ENCODE assay signal across 12 cellular contexts in the genomic region with DNA sequence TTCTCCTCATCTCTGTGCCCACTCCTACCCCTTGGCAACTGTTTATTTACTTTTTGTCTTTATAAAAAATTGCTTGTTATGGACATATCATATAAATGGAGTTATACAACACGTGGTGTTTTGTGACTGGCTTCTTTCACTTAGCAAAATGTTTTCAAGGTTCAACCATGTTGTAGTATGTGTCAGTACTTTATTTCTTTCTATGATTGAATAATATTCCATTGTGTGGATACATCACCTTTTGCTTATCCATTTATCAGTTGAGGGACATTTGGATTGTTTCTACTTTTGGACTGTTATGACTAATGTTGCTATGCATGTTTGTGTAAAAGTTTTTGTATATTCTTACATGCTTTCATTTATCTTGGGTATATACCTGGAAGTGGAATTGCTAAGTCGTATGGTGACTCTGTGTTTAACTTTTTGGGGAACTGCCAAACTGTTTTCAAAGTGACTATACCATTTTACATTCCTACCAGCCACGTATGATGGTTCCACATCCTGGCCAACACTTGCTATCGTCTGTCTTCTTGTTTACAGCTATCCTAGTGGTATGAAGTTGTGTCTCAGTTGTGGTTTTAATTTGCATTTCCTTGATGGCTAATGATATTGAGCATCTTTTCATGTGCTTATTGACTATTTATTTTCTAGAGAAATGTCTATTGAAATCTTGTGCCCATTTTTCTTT.
DNase-seq lines count a peak whose midpoint lies in the region; ATAC-seq, FAIRE-seq and TF ChIP-seq lines count a peak whose summit lies in the region.
"Had no signal": no experiment of that assay in that cellular context is flagged by ENCODE, and none has a peak within 500 bp of the region (broad histone marks: within the 10 kb centered on the region; RNA-seq: fewer than 3 reads in every experiment).

No MANE protein-coding gene starts in this region.

- H2BK20ac ChIP-seq in IMR-90 (ENCODE audit: low read depth, low read length) = no peak overlapping the region; the same call in 1 of the 2 replicates

- 0 out of 2 replicates have a peak overlapping the region, but pooled peaks have one; percentile 24 for H2AK5ac ChIP-seq in IMR-90 (ENCODE audit: low read depth, low read length)

- H2BK5ac ChIP-seq in IMR-90 (ENCODE audit: low read depth, low read length, poor library complexity, severe bottlenecking) = peak overlapping the region; percentile 68

- no peak overlapping the region for H3K56ac ChIP-seq in IMR-90 (ENCODE audit: extremely low read depth, insufficient read depth, low read length)

- H3K4me2 ChIP-seq in IMR-90 (ENCODE audit: low read depth, low read length) = peak overlapping the region; percentile 33; the same call in 1 of the 2 replicates

- no peaks in the 10 kb centered on the region for H3K27me3 ChIP-seq in IMR-90 (ENCODE audit: control insufficient read depth, insufficient read depth, low read length)

- H2AFZ ChIP-seq in IMR-90 (replicated peaks; ENCODE audit: low read length, poor library complexity) = no peak overlapping the region

- no peak overlapping the region for H2BK15ac ChIP-seq in IMR-90 (ENCODE audit: low read depth, low read length)

- DNase-seq in IMR-90 (peak; percentile 85), fibroblast of mammary gland (ENCODE audit: low read depth) (peak; percentile 79), kidney (no peak), NCI-H2029 (lab: John Stamatoyannopoulos, UW) (no peak), putamen (ENCODE audit: low spot score) (no peak), NCI-H2227 treated with DMSO at 0.1 percent for 48 hours (lab: John Stamatoyannopoulos, UW) (no peak)
- DNase-seq: caudate nucleus, DMS153, NCI-H1694 treated with DMSO at 0.1 percent for 48 hours, substantia nigra had no signal

- H3K9me3 ChIP-seq in IMR-90 (ENCODE audit: control insufficient read depth, insufficient read depth, low read length) (no peaks in the 10 kb centered on the region), kidney (ENCODE audit: control insufficient read depth in 1 of 2, low read length in 2 of 2) (no peaks in the 10 kb centered on the region)

- H2AK9ac ChIP-seq in IMR-90 (replicated peaks; ENCODE audit: low read depth, low read length, poor library complexity) = no peak overlapping the region

- H3K36me3 ChIP-seq in IMR-90 (ENCODE audit: control insufficient read depth, insufficient read depth, low read length) = no peaks in the 10 kb centered on the region
- H3K36me3 ChIP-seq in kidney (ENCODE audit: control insufficient read depth in 1 of 2, insufficient read depth in 2 of 2, low read length in 2 of 2) = no peaks in the 10 kb centered on the region

- H4K91ac ChIP-seq in IMR-90 (ENCODE audit: insufficient read depth, low read depth, low read length) = no peak overlapping the region

- CTCF ChIA-PET in IMR-90 (lab: Yijun Ruan, JAX) = no interaction called here

- H3K14ac ChIP-seq in IMR-90 (replicated peaks; ENCODE audit: low read depth, low read length) = 0 out of 2 replicates have a peak overlapping the region, but pooled peaks have one; percentile 62

- H4K5ac ChIP-seq in IMR-90 (ENCODE audit: low read depth, low read length) = no peak overlapping the region

- H3K4me3 ChIP-seq in IMR-90 (ENCODE audit: insufficient read depth, low read depth, low read length) (no peak overlapping the region), fibroblast of mammary gland (ENCODE audit: control insufficient read depth, low read depth, low read length) (no peak overlapping the region), kidney (ENCODE audit: low read length in 2 of 2) (no peak overlapping the region)

- H3K23ac ChIP-seq in IMR-90 (ENCODE audit: low read depth, low read length) = no peak overlapping the region

- H3K79me1 ChIP-seq in IMR-90 (ENCODE audit: low read depth in 1 of 2, low read length in 2 of 2) = peaks cover 9 to 18% of the 10 kb centered on the region in 2 experiments; a peak in 3 of 4 replicates

- in situ Hi-C loops in IMR-90 (cut with MboI; ENCODE audit: low sequenced_read_pairs) = no loop called here

- POLR2A ChIA-PET in IMR-90 (lab: Charles Lee; ENCODE audit: unreplicated experiment) = no interaction called here

- no peak for TF ChIP-seq CTCF in IMR-90 (conservative IDR thresholded peaks at IDR 0.05; ENCODE audit: low read depth, low read length)
- no peak for TF ChIP-seq CTCF in fibroblast of mammary gland (conservative IDR thresholded peaks at IDR 0.05; ENCODE audit: control insufficient read depth, insufficient read depth, low read depth, low read length)
- TF ChIP-seq CTCF in kidney (IDR thresholded peaks at IDR 0.05; ENCODE audit: borderline replicate concordance, extremely low read depth, insufficient read depth) = no peak

- ATAC-seq in GM18498 (IDR thresholded peaks at IDR 0.05; ENCODE audit: unreplicated experiment) (peak; percentile 68), GM21390 (IDR thresholded peaks at IDR 0.05; ENCODE audit: unreplicated experiment) (peak; percentile 63), IMR-90 (ENCODE audit: low read depth) (peak; percentile 40; the same call in 1 of the 2 replicates)

- TF ChIP-seq POLR2A in IMR-90 (IDR thresholded peaks at IDR 0.05; ENCODE audit: low read depth, low read length) = no peak

- TF ChIP-seq RAD21 in IMR-90 (IDR thresholded peaks at IDR 0.05; ENCODE audit: low read length) = no peak

- no CpG with 5 or more reads among the region's 4 CpGs for WGBS in IMR-90 (ENCODE audit: extremely low coverage in 2 of 2, insufficient read length in 1 of 2), 2 experiments

- H4K8ac ChIP-seq in IMR-90 (ENCODE audit: low read depth in 2 of 2, low read length in 2 of 2) = no peak overlapping the region

- dilution Hi-C loops in IMR-90 (cut with HindIII; ENCODE audit: low sequenced_read_pairs, unreplicated experiment) = no loop called here

- H2BK120ac ChIP-seq in IMR-90 (ENCODE audit: low read depth, low read length) = peak overlapping the region; percentile 60; the same call in 1 of the 2 replicates

- FAIRE-seq in kidney (lab: Jason Lieb, UNC) = no peak

- peaks cover 5% of the 10 kb centered on the region for H3K4me1 ChIP-seq in IMR-90 (ENCODE audit: control insufficient read depth, insufficient read depth, low read length)
- no peaks in the 10 kb centered on the region for H3K4me1 ChIP-seq in kidney (ENCODE audit: control insufficient read depth in 1 of 2, insufficient read depth in 1 of 2, low read depth in 1 of 2, low read length in 2 of 2)

- 0 out of 2 replicates have a peak, but pooled peaks cover 6% of the 10 kb centered on the region for H3K9me1 ChIP-seq in IMR-90 (ENCODE audit: insufficient read depth, low read length)

- intact Hi-C loops in IMR-90 (cut with micrococcal nuclease) (no loop called here), kidney (cut with DNase I) (no loop called here)

- H3K9ac ChIP-seq in IMR-90 (ENCODE audit: low read depth, low read length) = no peak overlapping the region
- no peak overlapping the region for H3K9ac ChIP-seq in kidney (ENCODE audit: low read length in 2 of 2)

- H3K4ac ChIP-seq in IMR-90 (ENCODE audit: low read depth, low read length) = peak overlapping the region; percentile 58; the same call in 1 of the 2 replicates

- H4K20me1 ChIP-seq in IMR-90 (ENCODE audit: insufficient read depth, low read length) = no peaks in the 10 kb centered on the region

- BruUV-seq in IMR-90 (replicated peaks; lab: Mats Ljungman, UMichigan) = no TSS peak

- H3K27ac ChIP-seq in IMR-90 (ENCODE audit: insufficient read depth, low read length) = no peak overlapping the region
- no peak overlapping the region for H3K27ac ChIP-seq in kidney (ENCODE audit: low read depth in 2 of 2, low read length in 2 of 2)

- no peak overlapping the region for H3K18ac ChIP-seq in IMR-90 (ENCODE audit: low read depth, low read length)

TF ChIP-seq in IMR-90, 13 proteins besides CTCF, POLR2A, EP300 and RAD21:
- TF ChIP-seq USF2 (IDR thresholded peaks at IDR 0.05; ENCODE audit: low read depth, low read length) (no peak), MXI1 (IDR thresholded peaks at IDR 0.05; ENCODE audit: borderline replicate concordance, low read depth, low read length) (no peak), BHLHE40 (IDR thresholded peaks at IDR 0.05; ENCODE audit: low read depth, low read length) (no peak), SMC3 (IDR thresholded peaks at IDR 0.05; ENCODE audit: low read depth, low read length) (no peak), CEBPB (IDR thresholded peaks at IDR 0.05; ENCODE audit: low read depth, low read length) (no peak), RFX5 (IDR thresholded peaks at IDR 0.05; ENCODE audit: low read depth, low read length) (no peak), NFE2L2 (IDR thresholded peaks at IDR 0.05; ENCODE audit: low read depth, low read length) (no peak), CHD1 (IDR thresholded peaks at IDR 0.05; ENCODE audit: low read depth, low read length) (no peak), RCOR1 (IDR thresholded peaks at IDR 0.05; ENCODE audit: insufficient replicate concordance, low read length) (no peak), FOS (IDR thresholded peaks at IDR 0.05; ENCODE audit: low read depth, low read length) (no peak), ELK1 (IDR thresholded peaks at IDR 0.05; ENCODE audit: borderline replicate concordance, low read depth, low read length) (no peak), MAFK (IDR thresholded peaks at IDR 0.05; ENCODE audit: low read depth, low read length) (no peak)

Comparison
In these comparisons a context has a peak if more than half of its experiments do, and no peak if none do; other contexts are left out.
1. DNase-seq: peak in IMR-90 (single experiment) and fibroblast of mammary gland (single experiment); none in kidney (single experiment), NCI-H2029 (single experiment), putamen (single experiment) and NCI-H2227 treated with DMSO at 0.1 percent for 48 hours (single experiment).
2. Peak in every context shown above with its lines, with median percentiles within 50 percentile points of each other: ATAC-seq.